In the genomic region with DNA sequence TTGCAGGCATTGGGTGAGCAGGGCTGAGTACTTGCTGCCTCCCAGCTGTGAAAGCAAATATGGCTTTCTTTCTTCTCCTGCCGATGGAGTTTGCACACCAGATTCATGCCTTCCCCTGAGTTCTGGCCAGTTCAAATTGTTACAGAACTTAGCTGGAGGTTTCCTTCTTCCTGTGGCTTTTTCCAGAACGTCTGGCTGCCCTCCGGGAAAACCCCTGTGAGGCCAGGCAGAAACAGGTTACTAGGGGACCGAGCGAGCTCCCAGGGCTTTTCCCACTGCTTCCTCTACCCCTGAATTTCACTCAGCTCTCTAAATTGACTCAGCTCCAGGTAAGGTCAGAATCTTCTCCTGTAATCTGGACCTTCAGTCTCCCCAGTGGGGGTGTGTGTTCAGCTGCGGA, we compare ENCODE assay signal across 16 cellular contexts.
DNase-seq lines count a peak whose midpoint lies in the region; TF ChIP-seq lines count a peak whose summit lies in the region.
"Had no signal": no experiment of that assay in that cellular context is flagged by ENCODE, and none has a peak within 500 bp of the region (broad histone marks: within the 10 kb centered on the region; RNA-seq: fewer than 3 reads in every experiment).

No MANE protein-coding gene starts in this region.

- peaks cover 5% of the 10 kb centered on the region for H3K4me1 Mint-ChIP-seq in nephron progenitor cell
- H3K4me1 Mint-ChIP-seq: CD4-positive, CD25-positive, alpha-beta regulatory T cell; IgD-negative memory B cell had no signal

- no peaks in the 10 kb centered on the region for H3K79me2 ChIP-seq in mammary epithelial cell (ENCODE audit: insufficient read depth, low read length)

- no TSS peak for BruUV-seq in mammary epithelial cell (replicated peaks; lab: Mats Ljungman, UMichigan)

- no peaks in the 10 kb centered on the region for H3K9me3 Mint-ChIP-seq in nephron progenitor cell

- peak overlapping the region; percentile 1 for H2AFZ ChIP-seq in mammary epithelial cell (ENCODE audit: low read depth, low read length)
- H2AFZ ChIP-seq: GM23248 had no signal

- H3K27me3 Mint-ChIP-seq in nephron progenitor cell (ENCODE audit: low read depth, poor library complexity): peaks cover 2% of the 10 kb centered on the region
- H3K27me3 Mint-ChIP-seq: CD4-positive, CD25-positive, alpha-beta regulatory T cell; IgD-negative memory B cell had no signal

- H3K4me2 ChIP-seq in mammary epithelial cell (ENCODE audit: insufficient read depth, low read depth, low read length): no peak overlapping the region
- H3K4me2 ChIP-seq: BLaER1 treated with 17β-estradiol and CSF1 and Interleukin-3, amounts not matched to agents 10 nM and 100 nM had no signal

- TF ChIP-seq POLR2A in breast epithelium (IDR thresholded peaks at IDR 0.05): no peak

- in situ Hi-C loops in mammary epithelial cell (cut with MboI; ENCODE audit: low sequenced_read_pairs in 2 of 2): no loop called here

- intact Hi-C loops in mammary epithelial cell (cut with micrococcal nuclease) (no loop called here), breast epithelium (cut with DNase I; ENCODE audit: low total_unique reads) (no loop called here)

- H3K4me1 ChIP-seq in mammary epithelial cell (ENCODE audit: insufficient read depth, low read length): no peaks in the 10 kb centered on the region
- no peaks in the 10 kb centered on the region for H3K4me1 ChIP-seq in breast epithelium
- H3K4me1 ChIP-seq: BLaER1 treated with 17β-estradiol and CSF1 and Interleukin-3, amounts not matched to agents 10 nM and 100 nM had no signal

- WGBS in mammary epithelial cell (ENCODE audit: low coverage, missing lambda C conversion rate): 70% methylated on average over 5 of the region's 6 CpGs

- CTCF ChIA-PET in mammary epithelial cell (lab: Charles Lee; ENCODE audit: low non-redundant PET): no interaction called here

- no peak overlapping the region for H3K4me3 Mint-ChIP-seq in nephron progenitor cell
- H3K4me3 Mint-ChIP-seq: CD4-positive, CD25-positive, alpha-beta regulatory T cell; IgD-negative memory B cell had no signal

- DNase-seq in mammary epithelial cell (no peak), breast epithelium (ENCODE audit: low spot score in 2 of 2) (no peak), dermis microvascular lymphatic vessel endothelial cell (ENCODE audit: low read depth in 2 of 2) (peak; percentile 28 to 65), nephron progenitor cell (no peak), SK-N-DZ (ENCODE audit: low spot score) (no peak), 8988T (no peak), hippocampal formation (lab: John Stamatoyannopoulos, UW) (no peak)
- DNase-seq: ACHN; CD4-positive, CD25-positive, alpha-beta regulatory T cell; DMS79 treated with DMSO at 0.1 percent for 48 hours; GDM1; GM23248; H7; KG1 had no signal

- dilution Hi-C loops in mammary epithelial cell (cut with HindIII; ENCODE audit: low sequenced_read_pairs): no loop called here

- no peak overlapping the region for H3K4me3 ChIP-seq in mammary epithelial cell (replicated peaks in 1 of 3; ENCODE audit: insufficient read depth in 1 of 3, low read depth in 2 of 3, low read length in 3 of 3)
- H3K4me3 ChIP-seq in breast epithelium: no peak overlapping the region
- H3K4me3 ChIP-seq: BLaER1 treated with 17β-estradiol and CSF1 and Interleukin-3, amounts not matched to agents 10 nM and 100 nM; GM23248 had no signal

- no peak overlapping the region for H3K9ac ChIP-seq in mammary epithelial cell (ENCODE audit: insufficient read depth, low read length)
- H3K9ac ChIP-seq: BLaER1 treated with 17β-estradiol and CSF1 and Interleukin-3, amounts not matched to agents 10 nM and 100 nM; GM23248 had no signal

- H3K9me3 ChIP-seq in mammary epithelial cell (replicated peaks; ENCODE audit: insufficient read depth, low read length): no peaks in the 10 kb centered on the region
- no peaks in the 10 kb centered on the region for H3K9me3 ChIP-seq in breast epithelium
- H3K9me3 ChIP-seq: BLaER1 treated with 17β-estradiol and CSF1 and Interleukin-3, amounts not matched to agents 10 nM and 100 nM had no signal

- no peaks in the 10 kb centered on the region for H3K36me3 Mint-ChIP-seq in nephron progenitor cell (ENCODE audit: low read depth)
- H3K36me3 Mint-ChIP-seq: CD4-positive, CD25-positive, alpha-beta regulatory T cell; IgD-negative memory B cell had no signal

- TF ChIP-seq CTCF in mammary epithelial cell (conservative IDR thresholded peaks at IDR 0.05 in 1 of 2, IDR thresholded peaks at IDR 0.05 in 1 of 2; ENCODE audit: extremely low read depth in 1 of 2, insufficient read depth in 1 of 2, low read depth in 1 of 2, low read length in 2 of 2) (no peak), breast epithelium (IDR thresholded peaks at IDR 0.05) (no peak), nephron progenitor cell (IDR thresholded peaks at IDR 0.05) (no peak)

- peak overlapping the region; percentile 70 for H3K27ac Mint-ChIP-seq in nephron progenitor cell
- H3K27ac Mint-ChIP-seq: IgD-negative memory B cell had no signal

- H3K27me3 ChIP-seq in mammary epithelial cell (ENCODE audit: insufficient read depth, low read length): no peaks in the 10 kb centered on the region
- no peaks in the 10 kb centered on the region for H3K27me3 ChIP-seq in breast epithelium
- H3K27me3 ChIP-seq: BLaER1 treated with 17β-estradiol and CSF1 and Interleukin-3, amounts not matched to agents 10 nM and 100 nM had no signal

- H3K27ac ChIP-seq in mammary epithelial cell (ENCODE audit: insufficient read depth, low read depth, low read length) (no peak overlapping the region), breast epithelium (no peak overlapping the region)
- H3K27ac ChIP-seq: BLaER1 treated with 17β-estradiol and CSF1 and Interleukin-3, amounts not matched to agents 10 nM and 100 nM; GM23248 had no signal

- H4K20me1 ChIP-seq in mammary epithelial cell (ENCODE audit: insufficient read depth, low read length): no peaks in the 10 kb centered on the region
- H4K20me1 ChIP-seq: BLaER1 treated with 17β-estradiol and CSF1 and Interleukin-3, amounts not matched to agents 10 nM and 100 nM had no signal

- H3K36me3 ChIP-seq in mammary epithelial cell (ENCODE audit: insufficient read depth, low read length) (no peaks in the 10 kb centered on the region), breast epithelium (no peaks in the 10 kb centered on the region)
- H3K36me3 ChIP-seq: BLaER1 treated with 17β-estradiol and CSF1 and Interleukin-3, amounts not matched to agents 10 nM and 100 nM had no signal

Comparison
In these comparisons a context has a peak if more than half of its experiments do, and no peak if none do; other contexts are left out.
1. DNase-seq: peak in dermis microvascular lymphatic vessel endothelial cell (2 of 2); none in mammary epithelial cell (single experiment), breast epithelium (0 of 2), nephron progenitor cell (single experiment), SK-N-DZ (single experiment), 8988T (single experiment) and hippocampal formation (0 of 2).